1 cellular context compared by ENCODE assay signal in the genomic region with DNA sequence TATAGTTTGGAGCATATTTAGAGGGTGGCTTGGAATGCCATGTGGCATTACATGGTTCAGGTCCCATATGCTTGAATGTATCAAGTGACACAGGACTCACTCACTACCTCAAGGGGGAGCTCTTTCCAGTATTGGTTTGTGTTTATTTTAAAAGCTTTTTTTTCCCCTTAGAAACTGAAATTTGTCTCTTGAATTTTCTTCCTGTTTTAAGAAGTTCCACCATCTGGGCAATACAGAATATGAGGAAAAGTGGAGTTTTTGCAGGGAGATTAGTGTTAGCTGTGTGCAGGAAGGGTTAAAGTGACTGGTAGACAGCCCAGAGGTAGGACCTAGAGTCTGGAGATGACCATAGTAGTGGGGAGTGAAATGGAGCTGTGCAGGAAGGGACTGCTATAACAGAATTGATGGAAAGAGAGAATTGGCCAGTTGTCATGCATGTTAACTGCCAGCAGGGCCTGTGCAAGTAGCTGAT.
TF ChIP-seq lines count a peak whose summit lies in the region.

No MANE protein-coding gene starts in this region.

TF ChIP-seq in GM23338, 12 proteins besides CTCF, POLR2A, EP300 and RAD21 (continued from another document):
- TF ChIP-seq, protein P1, sequence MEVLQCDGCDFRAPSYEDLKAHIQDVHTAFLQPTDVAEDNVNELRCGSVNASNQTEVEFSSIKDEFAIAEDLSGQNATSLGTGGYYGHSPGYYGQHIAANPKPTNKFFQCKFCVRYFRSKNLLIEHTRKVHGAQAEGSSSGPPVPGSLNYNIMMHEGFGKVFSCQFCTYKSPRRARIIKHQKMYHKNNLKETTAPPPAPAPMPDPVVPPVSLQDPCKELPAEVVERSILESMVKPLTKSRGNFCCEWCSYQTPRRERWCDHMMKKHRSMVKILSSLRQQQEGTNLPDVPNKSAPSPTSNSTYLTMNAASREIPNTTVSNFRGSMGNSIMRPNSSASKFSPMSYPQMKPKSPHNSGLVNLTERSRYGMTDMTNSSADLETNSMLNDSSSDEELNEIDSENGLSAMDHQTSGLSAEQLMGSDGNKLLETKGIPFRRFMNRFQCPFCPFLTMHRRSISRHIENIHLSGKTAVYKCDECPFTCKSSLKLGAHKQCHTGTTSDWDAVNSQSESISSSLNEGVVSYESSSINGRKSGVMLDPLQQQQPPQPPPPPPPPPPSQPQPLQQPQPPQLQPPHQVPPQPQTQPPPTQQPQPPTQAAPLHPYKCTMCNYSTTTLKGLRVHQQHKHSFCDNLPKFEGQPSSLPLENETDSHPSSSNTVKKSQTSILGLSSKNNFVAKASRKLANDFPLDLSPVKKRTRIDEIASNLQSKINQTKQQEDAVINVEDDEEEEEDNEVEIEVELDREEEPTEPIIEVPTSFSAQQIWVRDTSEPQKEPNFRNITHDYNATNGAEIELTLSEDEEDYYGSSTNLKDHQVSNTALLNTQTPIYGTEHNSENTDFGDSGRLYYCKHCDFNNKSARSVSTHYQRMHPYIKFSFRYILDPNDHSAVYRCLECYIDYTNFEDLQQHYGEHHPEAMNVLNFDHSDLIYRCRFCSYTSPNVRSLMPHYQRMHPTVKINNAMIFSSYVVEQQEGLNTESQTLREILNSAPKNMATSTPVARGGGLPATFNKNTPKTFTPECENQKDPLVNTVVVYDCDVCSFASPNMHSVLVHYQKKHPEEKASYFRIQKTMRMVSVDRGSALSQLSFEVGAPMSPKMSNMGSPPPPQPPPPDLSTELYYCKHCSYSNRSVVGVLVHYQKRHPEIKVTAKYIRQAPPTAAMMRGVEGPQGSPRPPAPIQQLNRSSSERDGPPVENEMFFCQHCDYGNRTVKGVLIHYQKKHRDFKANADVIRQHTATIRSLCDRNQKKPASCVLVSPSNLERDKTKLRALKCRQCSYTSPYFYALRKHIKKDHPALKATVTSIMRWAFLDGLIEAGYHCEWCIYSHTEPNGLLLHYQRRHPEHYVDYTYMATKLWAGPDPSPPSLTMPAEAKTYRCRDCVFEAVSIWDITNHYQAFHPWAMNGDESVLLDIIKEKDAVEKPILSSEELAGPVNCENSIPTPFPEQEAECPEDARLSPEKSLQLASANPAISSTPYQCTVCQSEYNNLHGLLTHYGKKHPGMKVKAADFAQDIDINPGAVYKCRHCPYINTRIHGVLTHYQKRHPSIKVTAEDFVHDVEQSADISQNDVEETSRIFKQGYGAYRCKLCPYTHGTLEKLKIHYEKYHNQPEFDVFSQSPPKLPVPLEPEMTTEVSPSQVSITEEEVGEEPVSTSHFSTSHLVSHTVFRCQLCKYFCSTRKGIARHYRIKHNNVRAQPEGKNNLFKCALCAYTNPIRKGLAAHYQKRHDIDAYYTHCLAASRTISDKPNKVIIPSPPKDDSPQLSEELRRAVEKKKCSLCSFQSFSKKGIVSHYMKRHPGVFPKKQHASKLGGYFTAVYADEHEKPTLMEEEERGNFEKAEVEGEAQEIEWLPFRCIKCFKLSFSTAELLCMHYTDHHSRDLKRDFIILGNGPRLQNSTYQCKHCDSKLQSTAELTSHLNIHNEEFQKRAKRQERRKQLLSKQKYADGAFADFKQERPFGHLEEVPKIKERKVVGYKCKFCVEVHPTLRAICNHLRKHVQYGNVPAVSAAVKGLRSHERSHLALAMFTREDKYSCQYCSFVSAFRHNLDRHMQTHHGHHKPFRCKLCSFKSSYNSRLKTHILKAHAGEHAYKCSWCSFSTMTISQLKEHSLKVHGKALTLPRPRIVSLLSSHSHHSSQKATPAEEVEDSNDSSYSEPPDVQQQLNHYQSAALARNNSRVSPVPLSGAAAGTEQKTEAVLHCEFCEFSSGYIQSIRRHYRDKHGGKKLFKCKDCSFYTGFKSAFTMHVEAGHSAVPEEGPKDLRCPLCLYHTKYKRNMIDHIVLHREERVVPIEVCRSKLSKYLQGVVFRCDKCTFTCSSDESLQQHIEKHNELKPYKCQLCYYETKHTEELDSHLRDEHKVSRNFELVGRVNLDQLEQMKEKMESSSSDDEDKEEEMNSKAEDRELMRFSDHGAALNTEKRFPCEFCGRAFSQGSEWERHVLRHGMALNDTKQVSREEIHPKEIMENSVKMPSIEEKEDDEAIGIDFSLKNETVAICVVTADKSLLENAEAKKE (CRISPR knock-in tag; IDR thresholded peaks at IDR 0.05) = no peak
- TF ChIP-seq NANOG (IDR thresholded peaks at IDR 0.05; ENCODE audit: borderline replicate concordance) (no peak), STAT1 (IDR thresholded peaks at IDR 0.05; ENCODE audit: unreplicated experiment) (no peak), POLR2AphosphoS5 (IDR thresholded peaks at IDR 0.05; ENCODE audit: low read depth) (no peak), ZNF114 (CRISPR knock-in tag; IDR thresholded peaks at IDR 0.05) (no peak), EZH2 (IDR thresholded peaks at IDR 0.05; ENCODE audit: low read depth, unreplicated experiment) (no peak), CREB1 (CRISPR knock-in tag; IDR thresholded peaks at IDR 0.05; ENCODE audit: low read depth) (no peak)
- TF ChIP-seq, protein P2, sequence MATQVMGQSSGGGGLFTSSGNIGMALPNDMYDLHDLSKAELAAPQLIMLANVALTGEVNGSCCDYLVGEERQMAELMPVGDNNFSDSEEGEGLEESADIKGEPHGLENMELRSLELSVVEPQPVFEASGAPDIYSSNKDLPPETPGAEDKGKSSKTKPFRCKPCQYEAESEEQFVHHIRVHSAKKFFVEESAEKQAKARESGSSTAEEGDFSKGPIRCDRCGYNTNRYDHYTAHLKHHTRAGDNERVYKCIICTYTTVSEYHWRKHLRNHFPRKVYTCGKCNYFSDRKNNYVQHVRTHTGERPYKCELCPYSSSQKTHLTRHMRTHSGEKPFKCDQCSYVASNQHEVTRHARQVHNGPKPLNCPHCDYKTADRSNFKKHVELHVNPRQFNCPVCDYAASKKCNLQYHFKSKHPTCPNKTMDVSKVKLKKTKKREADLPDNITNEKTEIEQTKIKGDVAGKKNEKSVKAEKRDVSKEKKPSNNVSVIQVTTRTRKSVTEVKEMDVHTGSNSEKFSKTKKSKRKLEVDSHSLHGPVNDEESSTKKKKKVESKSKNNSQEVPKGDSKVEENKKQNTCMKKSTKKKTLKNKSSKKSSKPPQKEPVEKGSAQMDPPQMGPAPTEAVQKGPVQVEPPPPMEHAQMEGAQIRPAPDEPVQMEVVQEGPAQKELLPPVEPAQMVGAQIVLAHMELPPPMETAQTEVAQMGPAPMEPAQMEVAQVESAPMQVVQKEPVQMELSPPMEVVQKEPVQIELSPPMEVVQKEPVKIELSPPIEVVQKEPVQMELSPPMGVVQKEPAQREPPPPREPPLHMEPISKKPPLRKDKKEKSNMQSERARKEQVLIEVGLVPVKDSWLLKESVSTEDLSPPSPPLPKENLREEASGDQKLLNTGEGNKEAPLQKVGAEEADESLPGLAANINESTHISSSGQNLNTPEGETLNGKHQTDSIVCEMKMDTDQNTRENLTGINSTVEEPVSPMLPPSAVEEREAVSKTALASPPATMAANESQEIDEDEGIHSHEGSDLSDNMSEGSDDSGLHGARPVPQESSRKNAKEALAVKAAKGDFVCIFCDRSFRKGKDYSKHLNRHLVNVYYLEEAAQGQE (IDR thresholded peaks at IDR 0.05; ENCODE audit: unreplicated experiment) = no peak
TF ChIP-seq in GM23338: peak in this region for 0.
